ENCODE assay signal across 16 cellular contexts in genomic region chr15:48675436-48675835, GRCh38. TPM values are rescaled to one million over a fixed set of nuclear protein-coding genes. Genes with fewer than 3 reads are reported as not detected.
DNase-seq lines count a peak whose midpoint lies in the region; ATAC-seq and TF ChIP-seq lines count a peak whose summit lies in the region.
"Had no signal": no experiment of that assay in that cellular context is flagged by ENCODE, and none has a peak within 500 bp of the region (broad histone marks: within the 10 kb centered on the region; RNA-seq: fewer than 3 reads in every experiment).

No MANE protein-coding gene starts in this region.

- H3K4me1 ChIP-seq in IMR-90 (ENCODE audit: control insufficient read depth, insufficient read depth, low read length) = peaks cover 9% of the 10 kb centered on the region

- 0 out of 2 replicates have a peak overlapping the region, but pooled peaks have one; percentile 1 for H3K23ac ChIP-seq in IMR-90 (ENCODE audit: low read depth, low read length)

- H3K4me2 ChIP-seq in IMR-90 (ENCODE audit: low read depth, low read length) = no peak overlapping the region
- H3K4me2 ChIP-seq: GM23338 had no signal

- no peaks in the 10 kb centered on the region for H4K20me1 ChIP-seq in IMR-90 (ENCODE audit: insufficient read depth, low read length)

- peak overlapping the region; percentile 78 for H3K27ac Mint-ChIP-seq in osteocyte (ENCODE audit: unreplicated experiment)
- no peak overlapping the region for H3K27ac Mint-ChIP-seq in activated T-helper 2 cell treated with anti-CD3 and anti-CD28 coated beads, Interferon-gamma antibody, Interleukin-2, Interleukin-4, amounts not matched to agents 10 μg/mL and 5 μg/mL and 100 μg/mL, durations not matched to agents 14 hours and 24 hours and 36 hours
- H3K27ac Mint-ChIP-seq: GM23338, T-cell had no signal

- H3K79me1 ChIP-seq in IMR-90 (ENCODE audit: low read depth in 1 of 2, low read length in 2 of 2) = peaks cover 0 to 2% of the 10 kb centered on the region in 2 experiments; a peak in 1 of 4 replicates

- H3K56ac ChIP-seq in IMR-90 (ENCODE audit: extremely low read depth, insufficient read depth, low read length) = no peak overlapping the region

- peak overlapping the region; percentile 61; the same call in 2 of the 3 replicates for H2BK15ac ChIP-seq in IMR-90 (ENCODE audit: low read depth, low read length)

- DNase-seq in EL (peak; percentile 33), IMR-90 (peak; percentile 46), brain microvascular endothelial cell (no peak), osteocyte (ENCODE audit: extremely low spot score, unreplicated experiment) (no peak), ACHN (no peak)
- DNase-seq in activated T-helper 2 cell treated with anti-CD3 and anti-CD28 coated beads, Interferon-gamma antibody, Interleukin-2, Interleukin-4, amounts not matched to agents 10 μg/mL and 5 μg/mL and 100 μg/mL, durations not matched to agents 14 hours and 24 hours and 36 hours (ENCODE audit: low spot score) = no peak
- DNase-seq: AML-193, DMS79, NCI-H1694 treated with DMSO at 0.1 percent for 48 hours, NCI-H510A treated with DMSO at 0.1 percent for 48 hours, NCI-H82, T-cell had no signal

- H2BK20ac ChIP-seq in IMR-90 (ENCODE audit: low read depth, low read length) = peak overlapping the region; percentile 74; the same call in 1 of the 2 replicates

- ATAC-seq in IMR-90 (ENCODE audit: low read depth) = no peak
- no peak for ATAC-seq in GM21390 (IDR thresholded peaks at IDR 0.05; ENCODE audit: unreplicated experiment)
- ATAC-seq: GM23338, HCT116, T-cell had no signal

- dilution Hi-C loops in IMR-90 (cut with HindIII; ENCODE audit: low sequenced_read_pairs, unreplicated experiment) = no loop called here

- no peak for TF ChIP-seq RAD21 in IMR-90 (IDR thresholded peaks at IDR 0.05; ENCODE audit: low read length)

- intact Hi-C loops in IMR-90 (cut with micrococcal nuclease) = no loop called here
- intact Hi-C loops in activated T-helper 2 cell treated with anti-CD3 and anti-CD28 coated beads, Interferon-gamma antibody, Interleukin-2, Interleukin-4, amounts not matched to agents 10 μg/mL and 5 μg/mL and 100 μg/mL, durations not matched to agents 14 hours and 24 hours and 36 hours (cut with micrococcal nuclease) = no loop called here

- in situ Hi-C loops in IMR-90 (cut with MboI; ENCODE audit: low sequenced_read_pairs) = no loop called here
- in situ Hi-C loops in brain microvascular endothelial cell (cut with HindIII; ENCODE audit: low pct_ligation_motif_present, low sequenced_read_pairs) = no loop called here
- in situ Hi-C loops in ACHN (cut with HindIII; ENCODE audit: low pct_ligation_motif_present, low pct_unique_long_range_greater_than_20kb, low sequenced_read_pairs) = no loop called here

- H2AK9ac ChIP-seq in IMR-90 (replicated peaks; ENCODE audit: low read depth, low read length, poor library complexity) = no peak overlapping the region

- no peak overlapping the region for H3K4me3 Mint-ChIP-seq in osteocyte (ENCODE audit: unreplicated experiment)
- H3K4me3 Mint-ChIP-seq in activated T-helper 2 cell treated with anti-CD3 and anti-CD28 coated beads, Interferon-gamma antibody, Interleukin-2, Interleukin-4, amounts not matched to agents 10 μg/mL and 5 μg/mL and 100 μg/mL, durations not matched to agents 14 hours and 24 hours and 36 hours (ENCODE audit: low read depth) = no peak overlapping the region
- H3K4me3 Mint-ChIP-seq: GM23338, T-cell had no signal

- H2AFZ ChIP-seq in IMR-90 (replicated peaks; ENCODE audit: low read length, poor library complexity) = no peak overlapping the region
- H2AFZ ChIP-seq: GM23338 had no signal

- no peak overlapping the region for H4K5ac ChIP-seq in IMR-90 (ENCODE audit: low read depth, low read length)

- CTCF ChIA-PET in IMR-90 (lab: Yijun Ruan, JAX) = no interaction called here

- H3K27me3 ChIP-seq in IMR-90 (ENCODE audit: control insufficient read depth, insufficient read depth, low read length) (no peaks in the 10 kb centered on the region), brain microvascular endothelial cell (replicated peaks) (no peaks in the 10 kb centered on the region)

- no peaks in the 10 kb centered on the region for H3K9me3 ChIP-seq in IMR-90 (ENCODE audit: control insufficient read depth, insufficient read depth, low read length)

- H4K91ac ChIP-seq in IMR-90 (ENCODE audit: insufficient read depth, low read depth, low read length) = 0 out of 2 replicates have a peak overlapping the region, but pooled peaks have one; percentile 29

- 20% methylated on average over 1 of the region's 4 CpGs; no CpG with 5 or more reads in 1 of the 2 experiments for WGBS in IMR-90 (ENCODE audit: extremely low coverage in 2 of 2, insufficient read length in 1 of 2), 2 experiments

- no peaks in the 10 kb centered on the region for H3K36me3 ChIP-seq in IMR-90 (ENCODE audit: control insufficient read depth, insufficient read depth, low read length)
- H3K36me3 ChIP-seq in brain microvascular endothelial cell (replicated peaks) = no peaks in the 10 kb centered on the region

- TF ChIP-seq CTCF in IMR-90 (conservative IDR thresholded peaks at IDR 0.05; ENCODE audit: low read depth, low read length) (no peak), brain microvascular endothelial cell (IDR thresholded peaks at IDR 0.05; ENCODE audit: low read depth, low read length, missing control alignments) (no peak), osteocyte (IDR thresholded peaks at IDR 0.05) (no peak)

- H3K27me3 Mint-ChIP-seq in osteocyte (ENCODE audit: unreplicated experiment) = no peaks in the 10 kb centered on the region
- no peaks in the 10 kb centered on the region for H3K27me3 Mint-ChIP-seq in activated T-helper 2 cell treated with anti-CD3 and anti-CD28 coated beads, Interferon-gamma antibody, Interleukin-2, Interleukin-4, amounts not matched to agents 10 μg/mL and 5 μg/mL and 100 μg/mL, durations not matched to agents 14 hours and 24 hours and 36 hours (ENCODE audit: low read depth)

- H3K4me3 ChIP-seq in IMR-90 (ENCODE audit: insufficient read depth, low read depth, low read length) (no peak overlapping the region), brain microvascular endothelial cell (ENCODE audit: low read depth, low read length) (no peak overlapping the region)
- H3K4me3 ChIP-seq: GM23338 had no signal

- H3K9me1 ChIP-seq in IMR-90 (ENCODE audit: insufficient read depth, low read length) = peaks cover 16% of the 10 kb centered on the region

- 0 out of 2 replicates have a peak overlapping the region, but pooled peaks have one; percentile 10 for H3K14ac ChIP-seq in IMR-90 (replicated peaks; ENCODE audit: low read depth, low read length)

- H2BK120ac ChIP-seq in IMR-90 (ENCODE audit: low read depth, low read length) = peak overlapping the region; percentile 62; the same call in 1 of the 2 replicates

- TF ChIP-seq POLR2A in IMR-90 (IDR thresholded peaks at IDR 0.05; ENCODE audit: low read depth, low read length) = no peak

- no peak overlapping the region for H3K9ac ChIP-seq in IMR-90 (ENCODE audit: low read depth, low read length)

- H2AK5ac ChIP-seq in IMR-90 (ENCODE audit: low read depth, low read length) = no peak overlapping the region

- no peak overlapping the region; the same call in 1 of the 2 replicates for H3K18ac ChIP-seq in IMR-90 (ENCODE audit: low read depth, low read length)

- POLR2A ChIA-PET in IMR-90 (lab: Charles Lee; ENCODE audit: unreplicated experiment) = no interaction called here

- peak overlapping the region; percentile 34 to 42; a peak in 2 of 4 replicates for H4K8ac ChIP-seq in IMR-90 (ENCODE audit: low read depth in 2 of 2, low read length in 2 of 2)

- H3K9me3 Mint-ChIP-seq in osteocyte (ENCODE audit: unreplicated experiment) = no peaks in the 10 kb centered on the region
- no peaks in the 10 kb centered on the region for H3K9me3 Mint-ChIP-seq in activated T-helper 2 cell treated with anti-CD3 and anti-CD28 coated beads, Interferon-gamma antibody, Interleukin-2, Interleukin-4, amounts not matched to agents 10 μg/mL and 5 μg/mL and 100 μg/mL, durations not matched to agents 14 hours and 24 hours and 36 hours
- H3K9me3 Mint-ChIP-seq: GM23338, T-cell had no signal

- H3K36me3 Mint-ChIP-seq in osteocyte (ENCODE audit: unreplicated experiment) = no peaks in the 10 kb centered on the region
- no peaks in the 10 kb centered on the region for H3K36me3 Mint-ChIP-seq in activated T-helper 2 cell treated with anti-CD3 and anti-CD28 coated beads, Interferon-gamma antibody, Interleukin-2, Interleukin-4, amounts not matched to agents 10 μg/mL and 5 μg/mL and 100 μg/mL, durations not matched to agents 14 hours and 24 hours and 36 hours (ENCODE audit: low read depth)
- H3K36me3 Mint-ChIP-seq: T-cell had no signal

- H3K27ac ChIP-seq in IMR-90 (ENCODE audit: insufficient read depth, low read length) = no peak overlapping the region
- H3K27ac ChIP-seq in brain microvascular endothelial cell = peak overlapping the region; percentile 88
- H3K27ac ChIP-seq: C4-2B had no signal

- no peak overlapping the region for H2BK5ac ChIP-seq in IMR-90 (ENCODE audit: low read depth, low read length, poor library complexity, severe bottlenecking)

- H3K4me1 Mint-ChIP-seq in osteocyte (ENCODE audit: unreplicated experiment) = peaks cover 46% of the 10 kb centered on the region
- H3K4me1 Mint-ChIP-seq in activated T-helper 2 cell treated with anti-CD3 and anti-CD28 coated beads, Interferon-gamma antibody, Interleukin-2, Interleukin-4, amounts not matched to agents 10 μg/mL and 5 μg/mL and 100 μg/mL, durations not matched to agents 14 hours and 24 hours and 36 hours (ENCODE audit: low read depth) = no peaks in the 10 kb centered on the region
- H3K4me1 Mint-ChIP-seq: GM23338, T-cell had no signal

- peak overlapping the region; percentile 23; the same call in 1 of the 2 replicates for H3K4ac ChIP-seq in IMR-90 (ENCODE audit: low read depth, low read length)

- BruUV-seq in IMR-90 (replicated peaks; lab: Mats Ljungman, UMichigan) = no TSS peak

TF ChIP-seq in IMR-90, 13 proteins besides CTCF, POLR2A, EP300 and RAD21 (continues in another document):
- TF ChIP-seq CEBPB (IDR thresholded peaks at IDR 0.05; ENCODE audit: low read depth, low read length) (no peak; the same call in 1 of the 2 replicates), MAFK (IDR thresholded peaks at IDR 0.05; ENCODE audit: low read depth, low read length) (no peak), MAZ (IDR thresholded peaks at IDR 0.05; ENCODE audit: borderline replicate concordance, low read depth, low read length) (no peak), SMC3 (IDR thresholded peaks at IDR 0.05; ENCODE audit: low read depth, low read length) (no peak), CHD1 (IDR thresholded peaks at IDR 0.05; ENCODE audit: low read depth, low read length) (no peak)

RNA-seq across cellular contexts. Expression of gene FBN1, which starts 29.9 kb away (rescaled TPM):
- total RNA-seq in IMR-90 (2012; rRNA removed) = 283 and 326 TPM in 2 replicates
- polyA plus RNA-seq in IMR-90 (2012; rRNA removed) = 130 and 134 TPM in 2 replicates
- 90.0 and 130 TPM in 2 replicates for polyA plus RNA-seq in IMR-90 (2012; cell fraction: cytosol; rRNA removed)
- 150 and 261 TPM in 2 replicates for polyA plus RNA-seq in IMR-90 (2012; cell fraction: nucleus; rRNA removed; ENCODE audit: low replicate concordance)
- total RNA-seq in osteocyte = 1,012 and 1,104 TPM in 2 replicates
- 0.80 and 1.2 TPM in 2 replicates for total RNA-seq in activated T-helper 2 cell treated with anti-CD3 and anti-CD28 coated beads, Interferon-gamma antibody, Interleukin-2, Interleukin-4, amounts not matched to agents 10 μg/mL and 5 μg/mL and 100 μg/mL, durations not matched to agents 14 hours and 24 hours and 36 hours

Comparison
In these comparisons a context has a peak if more than half of its experiments do, and no peak if none do; other contexts are left out.
1. DNase-seq: peak in EL (single experiment) and IMR-90 (single experiment); none in brain microvascular endothelial cell (single experiment), osteocyte (single experiment), activated T-helper 2 cell treated with anti-CD3 and anti-CD28 coated beads, Interferon-gamma antibody, Interleukin-2, Interleukin-4, amounts not matched to agents 10 μg/mL and 5 μg/mL and 100 μg/mL, durations not matched to agents 14 hours and 24 hours and 36 hours (single experiment) and ACHN (single experiment).
2. RNA of gene FBN1, which starts 29.9 kb away (total RNA-seq): 1,012 to 1,104 TPM in osteocyte and 283 to 326 TPM in IMR-90; 0.80 to 1.2 TPM in activated T-helper 2 cell treated with anti-CD3 and anti-CD28 coated beads, Interferon-gamma antibody, Interleukin-2, Interleukin-4, amounts not matched to agents 10 μg/mL and 5 μg/mL and 100 μg/mL, durations not matched to agents 14 hours and 24 hours and 36 hours; every median in the first group is over 100 times any median in the second.